Comparison of ENCODE assay signal across 28 cellular contexts in genomic region chr4:131137196-131137595, GRCh38.
"Had no signal": no experiment of that assay in that cellular context is flagged by ENCODE, and none has a peak within 500 bp of the region (broad histone marks: within the 10 kb centered on the region; RNA-seq: fewer than 3 reads in every experiment).

No MANE protein-coding gene starts in this region.

- FAIRE-seq: colon, urothelium cell line had no signal

- H3K9ac ChIP-seq: parathyroid adenoma had no signal

- H3K4me3 ChIP-seq: dorsolateral prefrontal cortex, gastroesophageal sphincter, left ventricle myocardium inferior, lower lobe of right lung, prostate gland, sigmoid colon, thoracic aorta, tibial nerve, upper lobe of left lung had no signal

- H3K27me3 Mint-ChIP-seq: naive thymus-derived CD8-positive, alpha-beta T cell; stimulated activated naive B cell treated with anti-CD40 and anti-IgM and Interleukin-4, amounts not matched to agents 10 μg/mL and 1 μg/mL and 100 μg/mL, for 72 hours; stimulated activated naive CD8-positive, alpha-beta T cell treated with anti-CD3 and anti-CD28 coated beads, Interleukin-15, Interleukin-2, amounts not matched to agents 100 ng/mL and 50 ng/mL, for 24 hours had no signal

- ATAC-seq: esophagus mucosa; gastroesophageal sphincter; left cardiac atrium; lower lobe of right lung; naive thymus-derived CD8-positive, alpha-beta T cell; right cardiac atrium had no signal

- DNase-seq: central memory CD4-positive, alpha-beta T cell; dorsolateral prefrontal cortex; effector CD4-positive, alpha-beta T cell; foreskin fibroblast; glutamatergic neuron; hypothalamus; immature natural killer cell; islet precursor cell; left cardiac atrium; left ventricle myocardium inferior; lower lobe of right lung; naive thymus-derived CD8-positive, alpha-beta T cell; nephron progenitor cell; right cardiac atrium; sigmoid colon; stimulated activated CD4-positive, alpha-beta T cell treated with anti-CD3 and anti-CD28 coated beads, Interleukin-4, amount 100 ng/mL, for 4 hours; stimulated activated naive B cell treated with anti-CD40 and anti-IgM and Interleukin-4, amounts not matched to agents 10 μg/mL and 1 μg/mL and 100 μg/mL, for 72 hours; upper lobe of left lung had no signal

- H3K27ac Mint-ChIP-seq: immature natural killer cell; nephron progenitor cell; stimulated activated naive B cell treated with anti-CD40 and anti-IgM and Interleukin-4, amounts not matched to agents 10 μg/mL and 1 μg/mL and 100 μg/mL, for 72 hours; stimulated activated naive CD8-positive, alpha-beta T cell treated with anti-CD3 and anti-CD28 coated beads, Interleukin-15, Interleukin-2, amounts not matched to agents 100 ng/mL and 50 ng/mL, for 24 hours had no signal

- H3K9me3 Mint-ChIP-seq: nephron progenitor cell had no signal

- H2AFZ ChIP-seq: parathyroid adenoma had no signal

- H3K36me3 Mint-ChIP-seq: naive thymus-derived CD8-positive, alpha-beta T cell; stimulated activated naive B cell treated with anti-CD40 and anti-IgM and Interleukin-4, amounts not matched to agents 10 μg/mL and 1 μg/mL and 100 μg/mL, for 72 hours had no signal

- H3K79me2 ChIP-seq: parathyroid adenoma had no signal

- H3K4me3 Mint-ChIP-seq: immature natural killer cell; naive thymus-derived CD8-positive, alpha-beta T cell; nephron progenitor cell; stimulated activated naive B cell treated with anti-CD40 and anti-IgM and Interleukin-4, amounts not matched to agents 10 μg/mL and 1 μg/mL and 100 μg/mL, for 72 hours; stimulated activated naive CD8-positive, alpha-beta T cell treated with anti-CD3 and anti-CD28 coated beads, Interleukin-15, Interleukin-2, amounts not matched to agents 100 ng/mL and 50 ng/mL, for 24 hours had no signal

- H3K27me3 ChIP-seq: dorsolateral prefrontal cortex, gastroesophageal sphincter, neutrophil, sigmoid colon, tibial nerve, upper lobe of left lung had no signal

- H3K36me3 ChIP-seq: gastroesophageal sphincter, left ventricle myocardium inferior, lower lobe of right lung, neutrophil, prostate gland, sigmoid colon, thoracic aorta, tibial nerve, upper lobe of left lung had no signal

- H3K27ac ChIP-seq: dorsolateral prefrontal cortex, gastroesophageal sphincter, left ventricle myocardium inferior, lower lobe of right lung, neutrophil, parathyroid adenoma, prostate gland, sigmoid colon, thoracic aorta, tibial nerve, upper lobe of left lung had no signal

- H3K4me1 ChIP-seq: gastroesophageal sphincter, left ventricle myocardium inferior, lower lobe of right lung, parathyroid adenoma, prostate gland, sigmoid colon, tibial nerve, upper lobe of left lung had no signal

- H3K9me3 ChIP-seq: gastroesophageal sphincter, lower lobe of right lung, neutrophil, prostate gland, sigmoid colon, thoracic aorta, upper lobe of left lung had no signal

- H3K4me1 Mint-ChIP-seq: immature natural killer cell; naive thymus-derived CD8-positive, alpha-beta T cell; nephron progenitor cell; stimulated activated naive B cell treated with anti-CD40 and anti-IgM and Interleukin-4, amounts not matched to agents 10 μg/mL and 1 μg/mL and 100 μg/mL, for 72 hours had no signal
